ENCODE assay signal across 8 cellular contexts in genomic region chr1:26335774-26336476, GRCh38. TPM values are rescaled to one million over a fixed set of nuclear protein-coding genes. Genes with fewer than 3 reads are reported as not detected.
DNase-seq lines count a peak whose midpoint lies in the region; ATAC-seq and TF ChIP-seq lines count a peak whose summit lies in the region.

No MANE protein-coding gene starts in this region.

- H3K36me3 ChIP-seq in BLaER1: no peaks in the 10 kb centered on the region
- H3K36me3 ChIP-seq in IMR-90 (ENCODE audit: control insufficient read depth, insufficient read depth, low read length): no peaks in the 10 kb centered on the region
- H3K36me3 ChIP-seq in mesendoderm (ENCODE audit: control insufficient read depth, insufficient read depth, low read length): no peaks in the 10 kb centered on the region

- peak overlapping the region; percentile 90 for H2AFZ ChIP-seq in IMR-90 (replicated peaks; ENCODE audit: low read length, poor library complexity)

- POLR2A ChIA-PET in IMR-90 (lab: Charles Lee; ENCODE audit: unreplicated experiment): no interaction called here

- H4K20me1 ChIP-seq in BLaER1: no peaks in the 10 kb centered on the region
- no peaks in the 10 kb centered on the region for H4K20me1 ChIP-seq in IMR-90 (ENCODE audit: insufficient read depth, low read length)

- H2BK5ac ChIP-seq in IMR-90 (ENCODE audit: low read depth, low read length, poor library complexity, severe bottlenecking) (no peak overlapping the region), mesendoderm (ENCODE audit: low read length) (no peak overlapping the region)

- H2BK15ac ChIP-seq in IMR-90 (ENCODE audit: low read depth, low read length) (no peak overlapping the region), mesendoderm (replicated peaks; ENCODE audit: low read depth) (no peak overlapping the region)

- H3K36me3 Mint-ChIP-seq in brain: no peaks in the 10 kb centered on the region

- peaks cover 17% of the 10 kb centered on the region for H3K4me1 Mint-ChIP-seq in brain

- 0 out of 2 replicates have a peak overlapping the region, but pooled peaks have one; percentile 11 for H3K23ac ChIP-seq in IMR-90 (ENCODE audit: low read depth, low read length)
- no peak overlapping the region for H3K23ac ChIP-seq in mesendoderm (ENCODE audit: low read length)

- H3K27me3 Mint-ChIP-seq in brain: peaks cover 40% of the 10 kb centered on the region

- H3K18ac ChIP-seq in IMR-90 (ENCODE audit: low read depth, low read length) (no peak overlapping the region), mesendoderm (ENCODE audit: low read length) (no peak overlapping the region)

- no peak overlapping the region for H2BK20ac ChIP-seq in IMR-90 (ENCODE audit: low read depth, low read length)

- CTCF ChIA-PET in IMR-90 (lab: Yijun Ruan, JAX): no interaction called here

- TF ChIP-seq POLR2A in IMR-90 (IDR thresholded peaks at IDR 0.05; ENCODE audit: low read depth, low read length): no peak

- H3K9me3 Mint-ChIP-seq in brain: no peaks in the 10 kb centered on the region

- H3K4me3 ChIP-seq in BLaER1 (peak overlapping the region; percentile 70), IMR-90 (ENCODE audit: insufficient read depth, low read depth, low read length) (peak overlapping the region; percentile 72), mesendoderm (ENCODE audit: low read length) (peak overlapping the region; percentile 85)

- H3K79me1 ChIP-seq in IMR-90 (ENCODE audit: low read depth in 1 of 2, low read length in 2 of 2) (no peaks in the 10 kb centered on the region), mesendoderm (ENCODE audit: low read length) (no peaks in the 10 kb centered on the region)

- H3K56ac ChIP-seq in IMR-90 (ENCODE audit: extremely low read depth, insufficient read depth, low read length): no peak overlapping the region
- peak overlapping the region; percentile 94 for H3K56ac ChIP-seq in mesendoderm (ENCODE audit: low read length)

- H3K9me3 ChIP-seq in BLaER1 (no peaks in the 10 kb centered on the region), IMR-90 (ENCODE audit: control insufficient read depth, insufficient read depth, low read length) (no peaks in the 10 kb centered on the region)

- no TSS peak for BruUV-seq in IMR-90 (replicated peaks; lab: Mats Ljungman, UMichigan)

- no peaks in the 10 kb centered on the region for H3K9me1 ChIP-seq in IMR-90 (ENCODE audit: insufficient read depth, low read length)

- DNase-seq in IMR-90 (no peak), mesendoderm (no peak), DMS53 treated with DMSO at 0.1 percent for 48 hours (lab: John Stamatoyannopoulos, UW; ENCODE audit: unreplicated experiment) (no peak)
- DNase-seq in stimulated activated CD4-positive, alpha-beta T cell treated with anti-CD3 and anti-CD28 coated beads, Interleukin-4, amount 100 ng/mL, for 24 hours: no peak

- H3K27ac ChIP-seq in BLaER1: no peak overlapping the region
- H3K27ac ChIP-seq in IMR-90 (ENCODE audit: insufficient read depth, low read length): no peak overlapping the region
- no peak overlapping the region for H3K27ac ChIP-seq in mesendoderm (ENCODE audit: low read depth, low read length)

- WGBS in IMR-90 (ENCODE audit: extremely low coverage in 2 of 2, insufficient read length in 1 of 2), 2 experiments: 2% methylated on average over 18 of the region's 41 CpGs; no CpG with 5 or more reads in 1 of the 2 experiments
- 100% methylated on average over 1 of the region's 41 CpGs for WGBS in mesendoderm (ENCODE audit: extremely low coverage, insufficient coverage, low lambda C conversion rate)

- no peaks in the 10 kb centered on the region for H3K79me2 ChIP-seq in mesendoderm (ENCODE audit: control insufficient read depth, insufficient read depth, low read length)

- TF ChIP-seq RAD21 in IMR-90 (IDR thresholded peaks at IDR 0.05; ENCODE audit: low read length): no peak

- H3K4ac ChIP-seq in IMR-90 (ENCODE audit: low read depth, low read length) (no peak overlapping the region), mesendoderm (ENCODE audit: low read depth, low read length) (no peak overlapping the region)

- H2AK9ac ChIP-seq in IMR-90 (replicated peaks; ENCODE audit: low read depth, low read length, poor library complexity): no peak overlapping the region

- H4K8ac ChIP-seq in IMR-90 (ENCODE audit: low read depth in 2 of 2, low read length in 2 of 2) (no peak overlapping the region), mesendoderm (ENCODE audit: low read depth, low read length) (no peak overlapping the region)

- H3K4me2 ChIP-seq in BLaER1 (peak overlapping the region; percentile 99), IMR-90 (ENCODE audit: low read depth, low read length) (peak overlapping the region; percentile 99), mesendoderm (ENCODE audit: low read length) (peak overlapping the region; percentile 85)

- TF ChIP-seq CTCF in IMR-90 (conservative IDR thresholded peaks at IDR 0.05; ENCODE audit: low read depth, low read length): no peak
- TF ChIP-seq CTCF in brain (conservative IDR thresholded peaks at IDR 0.05): no peak

- no peak overlapping the region for H3K27ac Mint-ChIP-seq in brain

- H3K4me3 Mint-ChIP-seq in brain: peak overlapping the region; percentile 87 to 94 (median 91)

- H3K27me3 ChIP-seq in BLaER1 (peaks cover 30% of the 10 kb centered on the region), IMR-90 (ENCODE audit: control insufficient read depth, insufficient read depth, low read length) (peaks cover 41% of the 10 kb centered on the region), mesendoderm (ENCODE audit: insufficient read depth, low read length, poor library complexity) (no peaks in the 10 kb centered on the region)

- in situ Hi-C loops in IMR-90 (cut with MboI; ENCODE audit: low sequenced_read_pairs): no loop called here

- intact Hi-C loops in IMR-90 (cut with micrococcal nuclease): no loop called here

- no peak overlapping the region for H3K14ac ChIP-seq in IMR-90 (replicated peaks; ENCODE audit: low read depth, low read length)

- H4K5ac ChIP-seq in IMR-90 (ENCODE audit: low read depth, low read length) (no peak overlapping the region), mesendoderm (ENCODE audit: low read length) (no peak overlapping the region)

- no peak overlapping the region for H2BK120ac ChIP-seq in IMR-90 (ENCODE audit: low read depth, low read length)
- H2BK120ac ChIP-seq in mesendoderm (ENCODE audit: low read depth, low read length): no peak overlapping the region

- H2AK5ac ChIP-seq in IMR-90 (ENCODE audit: low read depth, low read length) (no peak overlapping the region), mesendoderm (ENCODE audit: low read length) (no peak overlapping the region)

- H4K91ac ChIP-seq in IMR-90 (ENCODE audit: insufficient read depth, low read depth, low read length): no peak overlapping the region

- dilution Hi-C loops in IMR-90 (cut with HindIII; ENCODE audit: low sequenced_read_pairs, unreplicated experiment): no loop called here

- H3K9ac ChIP-seq in BLaER1: no peak overlapping the region; the same call in 1 of the 2 replicates
- H3K9ac ChIP-seq in IMR-90 (ENCODE audit: low read depth, low read length): peak overlapping the region; percentile 60; the same call in 1 of the 2 replicates
- H3K9ac ChIP-seq in mesendoderm (ENCODE audit: low read length): peak overlapping the region; percentile 80

- ATAC-seq in IMR-90 (ENCODE audit: low read depth): peak; percentile 77
- ATAC-seq in GM21526 (IDR thresholded peaks at IDR 0.05; ENCODE audit: low FRiP score, unreplicated experiment): no peak
- ATAC-seq in GM19023 (IDR thresholded peaks at IDR 0.05; ENCODE audit: unreplicated experiment): no peak

- H3K4me1 ChIP-seq in BLaER1 (peaks cover 17% of the 10 kb centered on the region), IMR-90 (ENCODE audit: control insufficient read depth, insufficient read depth, low read length) (peaks cover 4% of the 10 kb centered on the region; the same call in 1 of the 2 replicates), mesendoderm (ENCODE audit: control insufficient read depth, low read depth, low read length) (no peaks in the 10 kb centered on the region)

TF ChIP-seq in IMR-90, 13 proteins besides CTCF, POLR2A, EP300 and RAD21 (continues in another document):
- TF ChIP-seq MAFK (IDR thresholded peaks at IDR 0.05; ENCODE audit: low read depth, low read length) (no peak), CEBPB (IDR thresholded peaks at IDR 0.05; ENCODE audit: low read depth, low read length) (peak; percentile 79)

RNA-seq across cellular contexts. Expression of gene CRYBG2, which starts 18.0 kb away (rescaled TPM):
- not detected in 2 replicates for total RNA-seq in IMR-90 (2012; rRNA removed)
- polyA plus RNA-seq in IMR-90 (2012; rRNA removed): not detected in 2 replicates
- polyA plus RNA-seq in IMR-90 (2012; cell fraction: cytosol; rRNA removed): 0.01 and 0.05 TPM in 2 replicates
- polyA plus RNA-seq in IMR-90 (2012; cell fraction: nucleus; rRNA removed; ENCODE audit: low replicate concordance): 0.31 and 0.32 TPM in 2 replicates
- polyA plus RNA-seq in brain (ENCODE audit: insufficient read depth, low read depth, low replicate concordance): 3.6 TPM
- 3.8 TPM for polyA plus RNA-seq in mesendoderm (2013, experiment 1 of 2)
- polyA plus RNA-seq in mesendoderm (2013, experiment 2 of 2): 4.4 TPM

RNA-seq across cellular contexts. Expression of gene CD52, which starts 18.2 kb away (rescaled TPM):
- total RNA-seq in IMR-90 (2012; rRNA removed): not detected in 2 replicates
- 1.3 and 1.6 TPM in 2 replicates for polyA plus RNA-seq in IMR-90 (2012; rRNA removed)
- 0.30 TPM in 1 of 2 replicates, not detected in the other for polyA plus RNA-seq in IMR-90 (2012; cell fraction: cytosol; rRNA removed)
- polyA plus RNA-seq in IMR-90 (2012; cell fraction: nucleus; rRNA removed; ENCODE audit: low replicate concordance): 0.36 TPM in 1 of 2 replicates, not detected in the other
- polyA plus RNA-seq in brain (ENCODE audit: insufficient read depth, low read depth, low replicate concordance): 3.6 TPM
- polyA plus RNA-seq in mesendoderm (2013, experiment 1 of 2): 6.4 TPM
- polyA plus RNA-seq in mesendoderm (2013, experiment 2 of 2): 5.3 TPM

RNA-seq across cellular contexts. Expression of gene UBXN11, which starts 29.5 kb away (rescaled TPM):
- total RNA-seq in IMR-90 (2012; rRNA removed): 3.6 and 5.2 TPM in 2 replicates
- polyA plus RNA-seq in IMR-90 (2012; rRNA removed) (17.0 and 18.4 TPM in 2 replicates), brain (ENCODE audit: insufficient read depth, low read depth, low replicate concordance) (31.6 TPM)
- 10.1 and 13.9 TPM in 2 replicates for polyA plus RNA-seq in IMR-90 (2012; cell fraction: cytosol; rRNA removed)
- polyA plus RNA-seq in IMR-90 (2012; cell fraction: nucleus; rRNA removed; ENCODE audit: low replicate concordance): 151 and 169 TPM in 2 replicates
- polyA plus RNA-seq in mesendoderm (2013, experiment 1 of 2): 6.0 TPM
- polyA plus RNA-seq in mesendoderm (2013, experiment 2 of 2): 6.4 TPM

RNA-seq across cellular contexts. Expression of gene ZNF683, which starts 36.6 kb away (rescaled TPM):
- total RNA-seq in IMR-90 (2012; rRNA removed): not detected in 2 replicates
- polyA plus RNA-seq in IMR-90 (2012; rRNA removed) (not detected in 2 replicates), brain (ENCODE audit: insufficient read depth, low read depth, low replicate concordance) (not detected)
- polyA plus RNA-seq in IMR-90 (2012; cell fraction: cytosol; rRNA removed): not detected in 2 replicates
- polyA plus RNA-seq in IMR-90 (2012; cell fraction: nucleus; rRNA removed; ENCODE audit: low replicate concordance): not detected in 2 replicates
- 1.4 TPM for polyA plus RNA-seq in mesendoderm (2013, experiment 1 of 2)
- 1.5 TPM for polyA plus RNA-seq in mesendoderm (2013, experiment 2 of 2)

RNA-seq across cellular contexts. Expression of gene SH3BGRL3, which starts 56.0 kb away (rescaled TPM):
- total RNA-seq in IMR-90 (2012; rRNA removed): 32.2 and 35.0 TPM in 2 replicates
- polyA plus RNA-seq in IMR-90 (2012; rRNA removed) (483 and 565 TPM in 2 replicates), brain (ENCODE audit: insufficient read depth, low read depth, low replicate concordance) (278 TPM)
- 551 and 581 TPM in 2 replicates for polyA plus RNA-seq in IMR-90 (2012; cell fraction: cytosol; rRNA removed)
- polyA plus RNA-seq in IMR-90 (2012; cell fraction: nucleus; rRNA removed; ENCODE audit: low replicate concordance): 124 and 136 TPM in 2 replicates
- polyA plus RNA-seq in mesendoderm (2013, experiment 1 of 2): 80.4 TPM
- polyA plus RNA-seq in mesendoderm (2013, experiment 2 of 2): 79.4 TPM
